In the genomic region with DNA sequence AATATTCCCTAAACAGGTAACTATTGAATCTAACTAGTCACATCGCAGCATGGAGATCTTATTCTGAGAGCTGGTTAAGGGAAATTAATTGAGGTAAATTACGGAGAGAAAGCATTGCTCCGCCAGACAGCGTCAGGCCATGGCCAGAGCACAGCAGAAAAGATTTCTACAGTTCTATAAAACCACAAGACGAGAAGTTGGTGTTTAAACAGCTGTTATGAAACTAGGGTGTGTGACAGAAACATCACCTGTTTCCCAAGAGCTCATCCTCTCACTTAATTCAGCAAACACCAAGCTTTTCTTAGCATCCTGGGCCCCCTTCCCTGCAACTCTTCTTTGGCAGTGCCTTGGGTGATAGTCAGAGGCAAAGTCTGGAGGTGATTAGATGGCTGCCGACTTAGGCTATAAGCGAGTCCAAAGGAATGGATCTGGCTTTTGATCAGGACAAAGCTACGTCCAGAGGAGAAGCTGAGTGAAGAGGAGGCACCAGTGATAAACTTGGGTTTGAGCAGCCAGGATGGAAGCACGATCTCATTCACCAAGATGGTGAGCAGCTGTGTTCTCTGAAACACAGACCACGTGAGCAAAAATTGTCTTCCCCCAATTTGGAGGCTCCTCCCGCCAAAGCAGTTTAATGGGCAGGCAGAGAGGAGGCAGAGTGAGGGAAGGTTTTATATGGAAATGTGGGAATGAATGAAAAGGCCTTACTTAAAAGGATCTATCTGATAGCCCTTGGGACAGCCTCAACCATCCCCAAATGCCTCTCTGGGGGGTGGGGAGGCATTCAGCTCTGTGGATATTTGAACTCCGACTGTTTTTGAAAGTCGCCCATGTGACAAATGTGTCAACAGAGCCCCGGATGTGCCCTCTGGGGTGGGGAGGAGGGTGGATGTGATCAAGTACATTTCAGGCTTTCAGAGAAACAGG, we compare ENCODE assay signal across 10 cellular contexts. TPM values are rescaled to one million over a fixed set of nuclear protein-coding genes. Genes with fewer than 3 reads are reported as not detected.
DNase-seq lines count a peak whose midpoint lies in the region; ATAC-seq and TF ChIP-seq lines count a peak whose summit lies in the region.
"Had no signal": no experiment of that assay in that cellular context is flagged by ENCODE, and none has a peak within 500 bp of the region (broad histone marks: within the 10 kb centered on the region; RNA-seq: fewer than 3 reads in every experiment).

No MANE protein-coding gene starts in this region.

- H3K27me3 ChIP-seq in left lung, result no peaks in the 10 kb centered on the region

- H3K4me1 ChIP-seq in left lung, result peaks cover 23 to 98% of the 10 kb centered on the region in 2 donors

- CTCF ChIA-PET in GM10248 (lab: Yijun Ruan, JAX), result interaction anchor here (0.8 to 3.9 kb wide), 13 partner anchors 9 to 236 kb away, joined by 3 to 23 read pairs (median 3); no protein-coding TSS in a partner anchor

- no peaks in the 10 kb centered on the region for H3K36me3 ChIP-seq in left lung

- TF ChIP-seq CTCF in GM10248 (IDR thresholded peaks at IDR 0.05; ENCODE audit: control extremely low read depth, extremely low read depth, low read depth, missing control alignments) (no peak), left lung (IDR thresholded peaks at IDR 0.05) (no peak)

- H3K9me3 ChIP-seq in left lung, result no peaks in the 10 kb centered on the region

- peak overlapping the region; percentile 54 to 95 for H3K27ac ChIP-seq in left lung
- H3K27ac ChIP-seq: epithelial cell of prostate had no signal

- peak; percentile 48 for ATAC-seq in GM21723 (IDR thresholded peaks at IDR 0.05; ENCODE audit: unreplicated experiment)
- ATAC-seq in left lung, result peak; percentile 9
- ATAC-seq: HCT116 had no signal

- POLR2A ChIA-PET in GM10248 (lab: Yijun Ruan, JAX), result no interaction called here

- intact Hi-C loops in left lung (cut with DNase I), result loop anchor here in 1 of 2 donors (10.0 kb wide), 1 partner anchor 259 kb away; the partner anchor contains the start of gene COX7A2L

- peak; percentile 61 for DNase-seq in GM10248 (ENCODE audit: extremely low spot score)
- peak; percentile 49 for DNase-seq in NCI-H146 treated with DMSO at 0.1 percent for 48 hours (lab: John Stamatoyannopoulos, UW; ENCODE audit: unreplicated experiment)
- DNase-seq in activated T-cell treated with anti-CD3 and anti-CD28 coated beads for 48 hours (ENCODE audit: low read depth), result peak; percentile 50
- DNase-seq in left lung, result peak in 1 of 2 donors; percentile 78
- DNase-seq in stimulated activated CD8-positive, alpha-beta memory T cell treated with anti-CD3 and anti-CD28 coated beads, Interleukin-4, amount 100 ng/mL, for 48 hours, result peak; percentile 77
- DNase-seq in OCI-M1 (lab: John Stamatoyannopoulos, UW), result no peak
- no peak for DNase-seq in NCI-H774 (lab: John Stamatoyannopoulos, UW)

- peak overlapping the region in 1 of 2 donors; percentile 0 for H3K4me3 ChIP-seq in left lung

RNA-seq across cellular contexts. Expression of gene PKDCC, which starts 57.8 kb away (rescaled TPM):
- 10 to 100 TPM; 63.1 to 68.2 TPM for total RNA-seq in left lung

Comparison
In these comparisons a context has a peak if more than half of its experiments do, and no peak if none do; other contexts are left out.
1. DNase-seq: peak in GM10248 (single experiment), NCI-H146 treated with DMSO at 0.1 percent for 48 hours (single experiment), activated T-cell treated with anti-CD3 and anti-CD28 coated beads for 48 hours (single experiment) and stimulated activated CD8-positive, alpha-beta memory T cell treated with anti-CD3 and anti-CD28 coated beads, Interleukin-4, amount 100 ng/mL, for 48 hours (single experiment); none in OCI-M1 (single experiment) and NCI-H774 (single experiment).